In genomic region chr2:230847883-230848388, GRCh38 we compare ENCODE assay signal across 8 cellular contexts. TPM values are rescaled to one million over a fixed set of nuclear protein-coding genes. Genes with fewer than 3 reads are reported as not detected.
A peak's percentile ranks its signal among the peaks of the same experiment; 100 is the strongest.
DNase-seq lines count a peak whose midpoint lies in the region; ATAC-seq and TF ChIP-seq lines count a peak whose summit lies in the region.

No MANE protein-coding gene starts in this region.

- H3K4me2 ChIP-seq in osteoblast (ENCODE audit: insufficient read depth, low read length) = peak overlapping the region; percentile 78

- no peaks in the 10 kb centered on the region for H3K4me1 ChIP-seq in RWPE2 (ENCODE audit: insufficient read depth, poor library complexity, severe bottlenecking)
- H3K4me1 ChIP-seq in foreskin keratinocyte = no peaks in the 10 kb centered on the region
- no peaks in the 10 kb centered on the region for H3K4me1 ChIP-seq in osteoblast (ENCODE audit: insufficient read depth, low read length)
- H3K4me1 ChIP-seq in thoracic aorta (ENCODE audit: control insufficient read depth in 1 of 2, low read depth in 2 of 2) = peaks cover 0 to 4% of the 10 kb centered on the region in 2 donors

- no peaks in the 10 kb centered on the region for H3K9me3 ChIP-seq in RWPE2 (ENCODE audit: severe bottlenecking)
- H3K9me3 ChIP-seq in osteoblast (ENCODE audit: low read depth, low read length) = no peaks in the 10 kb centered on the region
- H3K9me3 ChIP-seq in thoracic aorta = no peaks in the 10 kb centered on the region

- H3K4me3 ChIP-seq in RWPE2 (ENCODE audit: severe bottlenecking) (peak overlapping the region; percentile 9), osteoblast (ENCODE audit: insufficient read depth, low read length) (peak overlapping the region; percentile 61), thoracic aorta (peak overlapping the region; percentile 58)

- H3K27me3 ChIP-seq in RWPE2 (ENCODE audit: insufficient read depth, poor library complexity, severe bottlenecking) (no peaks in the 10 kb centered on the region), foreskin keratinocyte (peaks cover 25% of the 10 kb centered on the region), osteoblast (ENCODE audit: insufficient read depth, low read length) (peaks cover 19% of the 10 kb centered on the region), thoracic aorta (replicated peaks; ENCODE audit: insufficient read depth) (no peaks in the 10 kb centered on the region)

- TF ChIP-seq CTCF in RWPE2 (IDR thresholded peaks at IDR 0.05; ENCODE audit: poor library complexity, severe bottlenecking) (peak; percentile 90), foreskin keratinocyte (conservative IDR thresholded peaks at IDR 0.05) (peak; percentile 95), osteoblast (IDR thresholded peaks at IDR 0.05; ENCODE audit: extremely low read depth, low read depth, low read length) (peak; percentile 90), thoracic aorta (IDR thresholded peaks at IDR 0.05) (peak; percentile 88)

- H4K20me1 ChIP-seq in osteoblast (ENCODE audit: insufficient read depth, low read length) = no peaks in the 10 kb centered on the region

- DNase-seq in CMK (ENCODE audit: low read depth) = peak; percentile 34
- DNase-seq in RWPE2 (ENCODE audit: low spot score) = no peak
- DNase-seq in activated effector memory CD4-positive, alpha-beta T cell treated with Interleukin-2 at 50 U/mL for 16 hours = peak; percentile 73
- peak; percentile 37 to 54 for DNase-seq in foreskin keratinocyte
- DNase-seq in osteoblast (ENCODE audit: insufficient read length, low spot score, missing footprints) = peak; percentile 94
- peak; percentile 67 for DNase-seq in thoracic aorta (ENCODE audit: low spot score)

- H3K27ac ChIP-seq in RWPE2 (ENCODE audit: poor library complexity, severe bottlenecking) (no peak overlapping the region), foreskin keratinocyte (no peak overlapping the region), osteoblast (ENCODE audit: low read depth, low read length) (no peak overlapping the region), thoracic aorta (no peak overlapping the region)

- ATAC-seq in GM19351 (IDR thresholded peaks at IDR 0.05; ENCODE audit: unreplicated experiment) = peak; percentile 97
- ATAC-seq in HG03571 (IDR thresholded peaks at IDR 0.05; ENCODE audit: unreplicated experiment) = peak; percentile 89
- peak; percentile 89 for ATAC-seq in RWPE2 (ENCODE audit: low read depth)
- ATAC-seq in foreskin keratinocyte = peak; percentile 92
- ATAC-seq in thoracic aorta (ENCODE audit: insufficient number of reproducible peaks, low FRiP score, low read depth) = peak; percentile 83

- H2AFZ ChIP-seq in osteoblast (ENCODE audit: low read length) = peak overlapping the region; percentile 95

- no peaks in the 10 kb centered on the region for H3K79me2 ChIP-seq in osteoblast (ENCODE audit: insufficient read depth, low read length)

- H3K36me3 ChIP-seq in RWPE2 (ENCODE audit: low read depth) (no peaks in the 10 kb centered on the region), osteoblast (ENCODE audit: insufficient read depth, low read length) (no peaks in the 10 kb centered on the region), thoracic aorta (no peaks in the 10 kb centered on the region)

RNA-seq across cellular contexts. Expression of gene ITM2C, which starts 16.8 kb away (rescaled TPM):
- total RNA-seq in foreskin keratinocyte = 51.2 and 51.6 TPM in 2 replicates
- 53.7 and 56.0 TPM in 2 replicates for polyA plus RNA-seq in foreskin keratinocyte
- 52.2 and 63.7 TPM in 2 replicates for total RNA-seq in osteoblast
- total RNA-seq in thoracic aorta = 10 to 100 TPM; 65.5 to 70.6 TPM

Comparison
In these comparisons a context has a peak if more than half of its experiments do, and no peak if none do; other contexts are left out.
1. H3K4me3 ChIP-seq: peak in every context shown above with its lines; median percentile 61 in osteoblast; 58 in thoracic aorta; 9 in RWPE2.